Comparison of ENCODE assay signal across 10 cellular contexts in genomic region chr2:64222351-64222750, GRCh38.
DNase-seq lines count a peak whose midpoint lies in the region; ATAC-seq and TF ChIP-seq lines count a peak whose summit lies in the region.
"Had no signal": no experiment of that assay in that cellular context is flagged by ENCODE, and none has a peak within 500 bp of the region (broad histone marks: within the 10 kb centered on the region; RNA-seq: fewer than 3 reads in every experiment).

No MANE protein-coding gene starts in this region.

- no peaks in the 10 kb centered on the region for H3K9me2 ChIP-seq in SK-N-SH

- no peak overlapping the region for H3K4me3 ChIP-seq in SK-N-SH (ENCODE audit: low read depth in 2 of 2, low read length in 1 of 2)
- H3K4me3 ChIP-seq in fibroblast of pulmonary artery (replicated peaks; ENCODE audit: low read depth, low read length), result no peak overlapping the region
- no peak overlapping the region for H3K4me3 ChIP-seq in neural progenitor cell
- H3K4me3 ChIP-seq: cardiac muscle cell had no signal

- H4K20me1 ChIP-seq in SK-N-SH (ENCODE audit: insufficient read depth) (no peaks in the 10 kb centered on the region), neural progenitor cell (ENCODE audit: low read depth) (no peaks in the 10 kb centered on the region)

- H3K4me2 ChIP-seq in SK-N-SH (no peak overlapping the region), neural progenitor cell (no peak overlapping the region)

- no peak overlapping the region for H3K27ac ChIP-seq in SK-N-SH (ENCODE audit: low read depth in 2 of 2, low read length in 1 of 2)
- no peak overlapping the region for H3K27ac ChIP-seq in neural progenitor cell
- H3K27ac ChIP-seq: cardiac muscle cell had no signal

- no peak for ATAC-seq in GM21723 (IDR thresholded peaks at IDR 0.05; ENCODE audit: unreplicated experiment)

- no peak overlapping the region for H2AFZ ChIP-seq in SK-N-SH (ENCODE audit: low read depth)
- H2AFZ ChIP-seq in neural progenitor cell (replicated peaks), result no peak overlapping the region

- H3K27ac Mint-ChIP-seq in nephron (peak overlapping the region; percentile 45 to 48 (median 46)), neural progenitor cell (no peak overlapping the region)

- H3K79me2 ChIP-seq in SK-N-SH (ENCODE audit: insufficient read depth), result no peaks in the 10 kb centered on the region
- H3K79me2 ChIP-seq in neural progenitor cell (ENCODE audit: low read depth), result no peaks in the 10 kb centered on the region

- H3K36me3 ChIP-seq in SK-N-SH (replicated peaks in 1 of 2; ENCODE audit: control insufficient read depth in 1 of 2, insufficient read depth in 2 of 2, low read length in 1 of 2) (no peaks in the 10 kb centered on the region), neural progenitor cell (no peaks in the 10 kb centered on the region)
- H3K36me3 ChIP-seq: cardiac muscle cell had no signal

- 20% methylated on average over 2 of the region's 2 CpGs for WGBS in SK-N-SH (ENCODE audit: low lambda C conversion rate)

- H3F3A ChIP-seq in SK-N-SH (replicated peaks; ENCODE audit: insufficient read depth) (no peaks in the 10 kb centered on the region), neural progenitor cell (ENCODE audit: low read depth) (peaks cover 1% of the 10 kb centered on the region)

- no peaks in the 10 kb centered on the region for H3K27me3 ChIP-seq in SK-N-SH (ENCODE audit: insufficient read depth)
- H3K27me3 ChIP-seq in neural progenitor cell, result peaks cover 12% of the 10 kb centered on the region
- H3K27me3 ChIP-seq: cardiac muscle cell had no signal

- H3K9ac ChIP-seq in SK-N-SH, result no peak overlapping the region
- no peak overlapping the region for H3K9ac ChIP-seq in neural progenitor cell

- no peaks in the 10 kb centered on the region for H3K9me3 Mint-ChIP-seq in nephron
- no peaks in the 10 kb centered on the region for H3K9me3 Mint-ChIP-seq in neural progenitor cell

- H3K4me1 Mint-ChIP-seq in nephron, result peaks cover 49% of the 10 kb centered on the region
- H3K4me1 Mint-ChIP-seq in neural progenitor cell, result peaks cover 29% of the 10 kb centered on the region

- H3K4me3 Mint-ChIP-seq in nephron, result peak overlapping the region in 1 of 3 experiments; percentile 4
- no peak overlapping the region for H3K4me3 Mint-ChIP-seq in neural progenitor cell

- H3K36me3 Mint-ChIP-seq in nephron (ENCODE audit: low read depth) (no peaks in the 10 kb centered on the region), neural progenitor cell (no peaks in the 10 kb centered on the region)

- no peaks in the 10 kb centered on the region for H3K9me3 ChIP-seq in SK-N-SH
- H3K9me3 ChIP-seq in neural progenitor cell (ENCODE audit: low read depth), result no peaks in the 10 kb centered on the region

- peak; percentile 71 for DNase-seq in COLO829 (ENCODE audit: low spot score)
- DNase-seq in SK-N-SH, result no peak
- DNase-seq in fibroblast of pulmonary artery (ENCODE audit: low read depth), result peak; percentile 92
- no peak for DNase-seq in neural progenitor cell (ENCODE audit: low spot score)
- DNase-seq in NCI-H345 treated with DMSO at 0.1 percent for 48 hours (lab: John Stamatoyannopoulos, UW; ENCODE audit: unreplicated experiment), result no peak
- no peak for DNase-seq in A172 (ENCODE audit: low spot score)
- DNase-seq: NCI-H1048 had no signal

- TF ChIP-seq RAD21 in SK-N-SH (IDR thresholded peaks at IDR 0.05; ENCODE audit: low read length), result no peak

- CTCF ChIA-PET in SK-N-SH (lab: Yijun Ruan, JAX), result no interaction called here

- POLR2A ChIA-PET in SK-N-SH (lab: Yijun Ruan, JAX), result no interaction called here

- H3K4me1 ChIP-seq in SK-N-SH (ENCODE audit: control insufficient read depth in 1 of 2, insufficient read depth in 2 of 2, low read depth in 1 of 2, low read length in 1 of 2) (no peaks in the 10 kb centered on the region; a peak in 2 of 4 replicates), neural progenitor cell (peaks cover 1% of the 10 kb centered on the region)

- H3K27me3 Mint-ChIP-seq in nephron (ENCODE audit: low read depth) (no peaks in the 10 kb centered on the region), neural progenitor cell (ENCODE audit: insufficient read depth, low read depth) (peaks cover 3% of the 10 kb centered on the region)

- TF ChIP-seq CTCF in SK-N-SH (IDR thresholded peaks at IDR 0.05) (no peak), fibroblast of pulmonary artery (IDR thresholded peaks at IDR 0.05; ENCODE audit: low read length, missing control alignments) (no peak), nephron (IDR thresholded peaks at IDR 0.05; ENCODE audit: unreplicated experiment in 3 of 3) (no peak), neural progenitor cell (IDR thresholded peaks at IDR 0.05) (no peak)

- TF ChIP-seq EP300 in SK-N-SH (IDR thresholded peaks at IDR 0.05; ENCODE audit: borderline replicate concordance in 1 of 2, low read depth in 1 of 2, low read length in 1 of 2), result no peak

TF ChIP-seq in SK-N-SH, 30 proteins besides CTCF, POLR2A, EP300 and RAD21:
- TF ChIP-seq USF2 (IDR thresholded peaks at IDR 0.05; ENCODE audit: borderline replicate concordance, low read depth, low read length) (no peak), NRF1 (IDR thresholded peaks at IDR 0.05; ENCODE audit: low read depth, low read length) (no peak), NFIC (IDR thresholded peaks at IDR 0.05; ENCODE audit: borderline replicate concordance) (peak; percentile 65), ZBTB33 (IDR thresholded peaks at IDR 0.05; ENCODE audit: borderline replicate concordance, low read depth) (no peak), MEF2A (IDR thresholded peaks at IDR 0.05; ENCODE audit: borderline replicate concordance, low read depth) (no peak), JUND (IDR thresholded peaks at IDR 0.05) (no peak), USF1 (IDR thresholded peaks at IDR 0.05; ENCODE audit: borderline replicate concordance, low read depth) (no peak)

Comparison
In these comparisons a context has a peak if more than half of its experiments do, and no peak if none do; other contexts are left out.
1. DNase-seq: peak in COLO829 (single experiment) and fibroblast of pulmonary artery (single experiment); none in SK-N-SH (single experiment), neural progenitor cell (single experiment), NCI-H345 treated with DMSO at 0.1 percent for 48 hours (single experiment) and A172 (single experiment).